In genomic region chr5:122008061-122008460, GRCh38 we compare ENCODE assay signal across 1 cellular context.
TF ChIP-seq lines count a peak whose summit lies in the region.

No MANE protein-coding gene starts in this region.

TF ChIP-seq in H1, 55 proteins besides CTCF, POLR2A, EP300 and RAD21 (continued from another document):
- no peak for TF ChIP-seq SP1 (IDR thresholded peaks at IDR 0.05; ENCODE audit: low read depth, low read length)
- TF ChIP-seq TAF1 (IDR thresholded peaks at IDR 0.05; ENCODE audit: low read depth, low read length), result no peak
- TF ChIP-seq TEAD4 (IDR thresholded peaks at IDR 0.05; ENCODE audit: low read depth, low read length), result no peak
- no peak for TF ChIP-seq ASH2L (IDR thresholded peaks at IDR 0.05; ENCODE audit: low read length)
- TF ChIP-seq YY1 (IDR thresholded peaks at IDR 0.05; ENCODE audit: low read depth, low read length), result no peak
- TF ChIP-seq SIX5 (IDR thresholded peaks at IDR 0.05; ENCODE audit: low read depth, low read length), result no peak
- no peak for TF ChIP-seq SIRT6 (IDR thresholded peaks at IDR 0.05; ENCODE audit: low read length)
- no peak for TF ChIP-seq BACH1 (IDR thresholded peaks at IDR 0.05; ENCODE audit: low read length)
- no peak for TF ChIP-seq JUND (IDR thresholded peaks at IDR 0.05; ENCODE audit: low read length)
- no peak for TF ChIP-seq CREB1 (IDR thresholded peaks at IDR 0.05)
- no peak for TF ChIP-seq CHD7 (IDR thresholded peaks at IDR 0.05; ENCODE audit: insufficient replicate concordance, low read length)
- no peak for TF ChIP-seq RFX5 (IDR thresholded peaks at IDR 0.05; ENCODE audit: borderline replicate concordance, low read depth, low read length)
- TF ChIP-seq HDAC6 (IDR thresholded peaks at IDR 0.05; ENCODE audit: low read depth, low read length), result no peak
- TF ChIP-seq NANOG (IDR thresholded peaks at IDR 0.05; ENCODE audit: insufficient read depth, low read depth, low read length, poor library complexity, severe bottlenecking), result no peak
- TF ChIP-seq GTF2F1 (IDR thresholded peaks at IDR 0.05; ENCODE audit: borderline replicate concordance, low read depth, low read length), result no peak
- TF ChIP-seq CBX5 (IDR thresholded peaks at IDR 0.05; ENCODE audit: low read depth, low read length), result no peak
- TF ChIP-seq SRF (IDR thresholded peaks at IDR 0.05; ENCODE audit: low read depth, low read length), result no peak
TF ChIP-seq in H1: peak in this region for 0.
